8 cellular contexts compared by ENCODE assay signal in the genomic region with DNA sequence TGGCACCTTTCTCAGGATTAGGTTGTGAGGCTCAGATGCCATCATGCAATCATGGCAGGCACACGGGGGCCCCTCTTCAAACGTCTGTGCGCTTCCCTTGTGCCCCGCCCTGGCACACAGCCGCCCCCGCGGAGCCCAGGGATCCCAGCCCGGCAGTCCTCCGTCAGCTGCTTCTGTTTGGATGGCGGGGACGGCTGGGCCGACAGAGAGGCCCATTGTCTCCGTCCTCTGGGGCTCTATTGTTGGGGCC. TPM values are rescaled to one million over a fixed set of nuclear protein-coding genes. Genes with fewer than 3 reads are reported as not detected.
DNase-seq lines count a peak whose midpoint lies in the region; ATAC-seq, FAIRE-seq and TF ChIP-seq lines count a peak whose summit lies in the region.

No MANE protein-coding gene starts in this region.

- H3K27me3 ChIP-seq in bronchial epithelial cell (ENCODE audit: control insufficient read depth, insufficient read depth, low read length) (no peaks in the 10 kb centered on the region), layer of hippocampus (ENCODE audit: control insufficient read depth, insufficient read depth, low read length) (no peaks in the 10 kb centered on the region)

- H3K36me3 ChIP-seq in bronchial epithelial cell (ENCODE audit: control insufficient read depth, insufficient read depth, low read length), result peaks cover 3% of the 10 kb centered on the region

- DNase-seq in SIG-M5 treated with dmso at 0.1 percent for 504 hours (lab: John Stamatoyannopoulos, UW; ENCODE audit: unreplicated experiment) (peak; percentile 40), SIG-M5 (lab: John Stamatoyannopoulos, UW) (no peak), RKO (ENCODE audit: low spot score) (peak; percentile 46), bronchial epithelial cell (ENCODE audit: low read depth) (no peak), mesenteric fat pad (ENCODE audit: low spot score) (no peak)
- DNase-seq in stimulated activated CD4-positive, alpha-beta T cell treated with anti-CD3 and anti-CD28 coated beads, Interleukin-1b, Interleukin-23, amount 100 ng/mL, for 24 hours (ENCODE audit: low read depth in 4 of 4, low spot score in 1 of 4), result peak in 3 of 4 experiments; percentile 11 to 36 (median 26)

- no peak for TF ChIP-seq CTCF in bronchial epithelial cell (IDR thresholded peaks at IDR 0.05; ENCODE audit: insufficient read depth, low read length, severe bottlenecking)

- H3K4me3 ChIP-seq in bronchial epithelial cell (ENCODE audit: low read depth, low read length), result peak overlapping the region; percentile 73

- peak overlapping the region; percentile 98 for H3K27ac ChIP-seq in layer of hippocampus (ENCODE audit: low read depth, low read length)

- FAIRE-seq in bronchial epithelial cell (lab: Jason Lieb, UNC), result no peak

- no peak for ATAC-seq in GM18517 (IDR thresholded peaks at IDR 0.05; ENCODE audit: unreplicated experiment)

RNA-seq across cellular contexts. Expression of gene HDAC11, which starts 0.8 kb away (rescaled TPM):
- total RNA-seq in bronchial epithelial cell (19.7 and 26.6 TPM in 2 replicates), mesenteric fat pad (7.9 TPM)

RNA-seq across cellular contexts. Expression of gene NUP210, which starts 59.1 kb away (rescaled TPM):
- total RNA-seq in bronchial epithelial cell (under 0.01 TPM in 1 of 2 replicates, not detected in the other), mesenteric fat pad (1.5 TPM)

Comparison
In these comparisons a context has a peak if more than half of its experiments do, and no peak if none do; other contexts are left out.
1. DNase-seq: peak in SIG-M5 treated with dmso at 0.1 percent for 504 hours (single experiment), RKO (single experiment) and stimulated activated CD4-positive, alpha-beta T cell treated with anti-CD3 and anti-CD28 coated beads, Interleukin-1b, Interleukin-23, amount 100 ng/mL, for 24 hours (3 of 4); none in SIG-M5 (single experiment), bronchial epithelial cell (single experiment) and mesenteric fat pad (single experiment).